ENCODE assay signal across 1 cellular context in the genomic region with DNA sequence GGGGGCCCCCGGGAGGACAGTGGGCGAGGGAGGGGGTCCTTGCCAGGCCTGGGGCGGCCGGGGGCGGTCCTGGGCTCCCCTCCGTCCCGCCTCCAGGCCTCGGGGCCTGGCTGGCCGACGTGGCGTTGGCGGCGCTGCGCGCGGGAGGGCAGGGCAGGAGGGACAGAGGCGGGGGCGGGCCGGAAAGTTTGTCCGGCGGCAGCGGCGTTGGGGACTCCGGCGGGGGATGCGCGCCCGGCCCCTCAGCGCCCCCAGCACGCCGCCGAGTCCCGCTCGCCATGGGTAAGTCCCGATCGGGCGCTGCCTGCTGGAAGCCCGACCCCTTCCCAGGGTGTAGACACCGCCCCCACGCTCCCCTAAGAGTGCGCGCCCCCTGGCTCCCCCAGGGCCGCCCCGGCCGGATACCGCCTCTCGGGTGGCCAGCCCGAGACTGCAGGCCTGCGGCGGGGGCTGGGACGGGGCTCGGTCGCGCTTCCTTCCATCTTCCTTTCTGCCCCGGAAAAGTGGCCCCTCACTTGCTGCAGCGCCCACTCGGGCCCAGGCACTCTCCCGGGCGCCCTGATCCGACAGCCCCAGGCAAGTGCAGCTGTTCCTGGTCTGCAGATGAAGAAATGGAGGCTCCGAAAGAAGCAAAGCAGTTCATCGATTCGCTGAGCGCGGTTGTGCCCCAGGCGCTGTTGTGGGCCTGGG.
TF ChIP-seq lines count a peak whose summit lies in the region.

A gene (plus strand): TSS at position 191 of the 690 bp plus-strand sequence. CDS start 88 bp downstream, at position 279.

TF ChIP-seq in H1, 55 proteins besides CTCF, POLR2A, EP300 and RAD21:
- TF ChIP-seq, protein P1, sequence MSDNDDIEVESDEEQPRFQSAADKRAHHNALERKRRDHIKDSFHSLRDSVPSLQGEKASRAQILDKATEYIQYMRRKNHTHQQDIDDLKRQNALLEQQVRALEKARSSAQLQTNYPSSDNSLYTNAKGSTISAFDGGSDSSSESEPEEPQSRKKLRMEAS (IDR thresholded peaks at IDR 0.05) = peak; percentile 54; the same call in 1 of the 2 replicates
- no peak for TF ChIP-seq HDAC6 (IDR thresholded peaks at IDR 0.05; ENCODE audit: low read depth, low read length)
- no peak for TF ChIP-seq BCL11A (IDR thresholded peaks at IDR 0.05; ENCODE audit: low read depth in 2 of 2, low read length in 2 of 2)
- TF ChIP-seq POU5F1 (IDR thresholded peaks at IDR 0.05; ENCODE audit: low read depth, low read length) = no peak
- TF ChIP-seq, protein P2, sequence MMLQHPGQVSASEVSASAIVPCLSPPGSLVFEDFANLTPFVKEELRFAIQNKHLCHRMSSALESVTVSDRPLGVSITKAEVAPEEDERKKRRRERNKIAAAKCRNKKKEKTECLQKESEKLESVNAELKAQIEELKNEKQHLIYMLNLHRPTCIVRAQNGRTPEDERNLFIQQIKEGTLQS (IDR thresholded peaks at IDR 0.05; ENCODE audit: insufficient read depth, low read depth, low read length) = no peak
- TF ChIP-seq KDM4A (IDR thresholded peaks at IDR 0.05; ENCODE audit: low read depth, low read length, severe bottlenecking) = peak; percentile 68
- no peak for TF ChIP-seq SP4 (IDR thresholded peaks at IDR 0.05; ENCODE audit: low read length)
- TF ChIP-seq, protein P3, sequence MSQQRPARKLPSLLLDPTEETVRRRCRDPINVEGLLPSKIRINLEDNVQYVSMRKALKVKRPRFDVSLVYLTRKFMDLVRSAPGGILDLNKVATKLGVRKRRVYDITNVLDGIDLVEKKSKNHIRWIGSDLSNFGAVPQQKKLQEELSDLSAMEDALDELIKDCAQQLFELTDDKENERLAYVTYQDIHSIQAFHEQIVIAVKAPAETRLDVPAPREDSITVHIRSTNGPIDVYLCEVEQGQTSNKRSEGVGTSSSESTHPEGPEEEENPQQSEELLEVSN (IDR thresholded peaks at IDR 0.05) = peak; percentile 76
- TF ChIP-seq PHF8 (conservative IDR thresholded peaks at IDR 0.05; ENCODE audit: low read depth, low read length) = peak; percentile 54
- no peak for TF ChIP-seq GABPA (IDR thresholded peaks at IDR 0.05; ENCODE audit: borderline replicate concordance, insufficient read depth, low read length)
- TF ChIP-seq HDAC2 (IDR thresholded peaks at IDR 0.05; ENCODE audit: borderline replicate concordance in 1 of 2, low read depth in 2 of 2, low read length in 2 of 2) = no peak
- TF ChIP-seq SIN3A (conservative IDR thresholded peaks at IDR 0.05 in 1 of 2, IDR thresholded peaks at IDR 0.05 in 1 of 2; ENCODE audit: low read depth in 1 of 2, low read length in 2 of 2) = no peak
- TF ChIP-seq EZH2 (IDR thresholded peaks at IDR 0.05; ENCODE audit: low read depth, low read length, severe bottlenecking) = no peak
- TF ChIP-seq KDM5A (IDR thresholded peaks at IDR 0.05; ENCODE audit: low read length) = no peak
- 0 out of 2 replicates have a peak, but pooled peaks have one; percentile 5 for TF ChIP-seq BACH1 (IDR thresholded peaks at IDR 0.05; ENCODE audit: low read length)
- TF ChIP-seq SP1 (IDR thresholded peaks at IDR 0.05; ENCODE audit: low read depth, low read length) = no peak
- TF ChIP-seq YY1 (IDR thresholded peaks at IDR 0.05; ENCODE audit: low read depth, low read length) = 0 out of 2 replicates have a peak, but pooled peaks have one; percentile 3
- TF ChIP-seq NRF1 (IDR thresholded peaks at IDR 0.05; ENCODE audit: low read depth, low read length) = no peak
- TF ChIP-seq, protein P4, sequence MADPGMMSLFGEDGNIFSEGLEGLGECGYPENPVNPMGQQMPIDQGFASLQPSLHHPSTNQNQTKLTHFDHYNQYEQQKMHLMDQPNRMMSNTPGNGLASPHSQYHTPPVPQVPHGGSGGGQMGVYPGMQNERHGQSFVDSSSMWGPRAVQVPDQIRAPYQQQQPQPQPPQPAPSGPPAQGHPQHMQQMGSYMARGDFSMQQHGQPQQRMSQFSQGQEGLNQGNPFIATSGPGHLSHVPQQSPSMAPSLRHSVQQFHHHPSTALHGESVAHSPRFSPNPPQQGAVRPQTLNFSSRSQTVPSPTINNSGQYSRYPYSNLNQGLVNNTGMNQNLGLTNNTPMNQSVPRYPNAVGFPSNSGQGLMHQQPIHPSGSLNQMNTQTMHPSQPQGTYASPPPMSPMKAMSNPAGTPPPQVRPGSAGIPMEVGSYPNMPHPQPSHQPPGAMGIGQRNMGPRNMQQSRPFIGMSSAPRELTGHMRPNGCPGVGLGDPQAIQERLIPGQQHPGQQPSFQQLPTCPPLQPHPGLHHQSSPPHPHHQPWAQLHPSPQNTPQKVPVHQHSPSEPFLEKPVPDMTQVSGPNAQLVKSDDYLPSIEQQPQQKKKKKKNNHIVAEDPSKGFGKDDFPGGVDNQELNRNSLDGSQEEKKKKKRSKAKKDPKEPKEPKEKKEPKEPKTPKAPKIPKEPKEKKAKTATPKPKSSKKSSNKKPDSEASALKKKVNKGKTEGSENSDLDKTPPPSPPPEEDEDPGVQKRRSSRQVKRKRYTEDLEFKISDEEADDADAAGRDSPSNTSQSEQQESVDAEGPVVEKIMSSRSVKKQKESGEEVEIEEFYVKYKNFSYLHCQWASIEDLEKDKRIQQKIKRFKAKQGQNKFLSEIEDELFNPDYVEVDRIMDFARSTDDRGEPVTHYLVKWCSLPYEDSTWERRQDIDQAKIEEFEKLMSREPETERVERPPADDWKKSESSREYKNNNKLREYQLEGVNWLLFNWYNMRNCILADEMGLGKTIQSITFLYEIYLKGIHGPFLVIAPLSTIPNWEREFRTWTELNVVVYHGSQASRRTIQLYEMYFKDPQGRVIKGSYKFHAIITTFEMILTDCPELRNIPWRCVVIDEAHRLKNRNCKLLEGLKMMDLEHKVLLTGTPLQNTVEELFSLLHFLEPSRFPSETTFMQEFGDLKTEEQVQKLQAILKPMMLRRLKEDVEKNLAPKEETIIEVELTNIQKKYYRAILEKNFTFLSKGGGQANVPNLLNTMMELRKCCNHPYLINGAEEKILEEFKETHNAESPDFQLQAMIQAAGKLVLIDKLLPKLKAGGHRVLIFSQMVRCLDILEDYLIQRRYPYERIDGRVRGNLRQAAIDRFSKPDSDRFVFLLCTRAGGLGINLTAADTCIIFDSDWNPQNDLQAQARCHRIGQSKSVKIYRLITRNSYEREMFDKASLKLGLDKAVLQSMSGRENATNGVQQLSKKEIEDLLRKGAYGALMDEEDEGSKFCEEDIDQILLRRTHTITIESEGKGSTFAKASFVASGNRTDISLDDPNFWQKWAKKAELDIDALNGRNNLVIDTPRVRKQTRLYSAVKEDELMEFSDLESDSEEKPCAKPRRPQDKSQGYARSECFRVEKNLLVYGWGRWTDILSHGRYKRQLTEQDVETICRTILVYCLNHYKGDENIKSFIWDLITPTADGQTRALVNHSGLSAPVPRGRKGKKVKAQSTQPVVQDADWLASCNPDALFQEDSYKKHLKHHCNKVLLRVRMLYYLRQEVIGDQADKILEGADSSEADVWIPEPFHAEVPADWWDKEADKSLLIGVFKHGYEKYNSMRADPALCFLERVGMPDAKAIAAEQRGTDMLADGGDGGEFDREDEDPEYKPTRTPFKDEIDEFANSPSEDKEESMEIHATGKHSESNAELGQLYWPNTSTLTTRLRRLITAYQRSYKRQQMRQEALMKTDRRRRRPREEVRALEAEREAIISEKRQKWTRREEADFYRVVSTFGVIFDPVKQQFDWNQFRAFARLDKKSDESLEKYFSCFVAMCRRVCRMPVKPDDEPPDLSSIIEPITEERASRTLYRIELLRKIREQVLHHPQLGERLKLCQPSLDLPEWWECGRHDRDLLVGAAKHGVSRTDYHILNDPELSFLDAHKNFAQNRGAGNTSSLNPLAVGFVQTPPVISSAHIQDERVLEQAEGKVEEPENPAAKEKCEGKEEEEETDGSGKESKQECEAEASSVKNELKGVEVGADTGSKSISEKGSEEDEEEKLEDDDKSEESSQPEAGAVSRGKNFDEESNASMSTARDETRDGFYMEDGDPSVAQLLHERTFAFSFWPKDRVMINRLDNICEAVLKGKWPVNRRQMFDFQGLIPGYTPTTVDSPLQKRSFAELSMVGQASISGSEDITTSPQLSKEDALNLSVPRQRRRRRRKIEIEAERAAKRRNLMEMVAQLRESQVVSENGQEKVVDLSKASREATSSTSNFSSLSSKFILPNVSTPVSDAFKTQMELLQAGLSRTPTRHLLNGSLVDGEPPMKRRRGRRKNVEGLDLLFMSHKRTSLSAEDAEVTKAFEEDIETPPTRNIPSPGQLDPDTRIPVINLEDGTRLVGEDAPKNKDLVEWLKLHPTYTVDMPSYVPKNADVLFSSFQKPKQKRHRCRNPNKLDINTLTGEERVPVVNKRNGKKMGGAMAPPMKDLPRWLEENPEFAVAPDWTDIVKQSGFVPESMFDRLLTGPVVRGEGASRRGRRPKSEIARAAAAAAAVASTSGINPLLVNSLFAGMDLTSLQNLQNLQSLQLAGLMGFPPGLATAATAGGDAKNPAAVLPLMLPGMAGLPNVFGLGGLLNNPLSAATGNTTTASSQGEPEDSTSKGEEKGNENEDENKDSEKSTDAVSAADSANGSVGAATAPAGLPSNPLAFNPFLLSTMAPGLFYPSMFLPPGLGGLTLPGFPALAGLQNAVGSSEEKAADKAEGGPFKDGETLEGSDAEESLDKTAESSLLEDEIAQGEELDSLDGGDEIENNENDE (IDR thresholded peaks at IDR 0.05; ENCODE audit: insufficient replicate concordance, low read length) = no peak
- TF ChIP-seq GTF2F1 (IDR thresholded peaks at IDR 0.05; ENCODE audit: borderline replicate concordance, low read depth, low read length) = 0 out of 2 replicates have a peak, but pooled peaks have one; percentile 23
- TF ChIP-seq RFX5 (IDR thresholded peaks at IDR 0.05; ENCODE audit: borderline replicate concordance, low read depth, low read length) = no peak
- TF ChIP-seq KDM1A (IDR thresholded peaks at IDR 0.05; ENCODE audit: borderline replicate concordance, low read length) = no peak
- TF ChIP-seq TAF1 (IDR thresholded peaks at IDR 0.05; ENCODE audit: low read depth, low read length) = peak; percentile 61
- no peak for TF ChIP-seq TAF7 (optimal IDR thresholded peaks at IDR 0.05; ENCODE audit: borderline replicate concordance, low read depth, low read length)
- TF ChIP-seq TEAD4 (IDR thresholded peaks at IDR 0.05; ENCODE audit: low read depth, low read length) = no peak
- TF ChIP-seq EGR1 (IDR thresholded peaks at IDR 0.05; ENCODE audit: borderline replicate concordance, low read depth, low read length) = peak; percentile 68; the same call in 1 of the 2 replicates
- no peak for TF ChIP-seq POLR2AphosphoS5 (IDR thresholded peaks at IDR 0.05; ENCODE audit: low read depth, low read length)
- no peak for TF ChIP-seq SIX5 (IDR thresholded peaks at IDR 0.05; ENCODE audit: low read depth, low read length)
TF ChIP-seq in H1: peak in this region for 9.
